2 cellular contexts compared by ENCODE assay signal in genomic region chr1:75954594-75954993, GRCh38.
TF ChIP-seq lines count a peak whose summit lies in the region.

No MANE protein-coding gene starts in this region.

TF ChIP-seq in GM23338, 12 proteins besides CTCF, POLR2A, EP300 and RAD21:
- no peak for TF ChIP-seq STAT1 (IDR thresholded peaks at IDR 0.05; ENCODE audit: unreplicated experiment)

TF ChIP-seq in H1, 55 proteins besides CTCF, POLR2A, EP300 and RAD21:
- TF ChIP-seq KDM1A (IDR thresholded peaks at IDR 0.05; ENCODE audit: borderline replicate concordance, low read length) (no peak), MAFK (IDR thresholded peaks at IDR 0.05; ENCODE audit: low read depth, low read length) (peak; percentile 13; the same call in 1 of the 2 replicates)
